In genomic region chr18:27619906-27620305, GRCh38 we compare ENCODE assay signal across 22 cellular contexts.
"Had no signal": no experiment of that assay in that cellular context is flagged by ENCODE, and none has a peak within 500 bp of the region (broad histone marks: within the 10 kb centered on the region; RNA-seq: fewer than 3 reads in every experiment).

No MANE protein-coding gene starts in this region.

- H3K36me3 Mint-ChIP-seq: naive thymus-derived CD4-positive, alpha-beta T cell; stimulated activated naive B cell treated with anti-CD40 and anti-IgM and Interleukin-4, amounts not matched to agents 10 μg/mL and 1 μg/mL and 100 μg/mL, for 72 hours had no signal

- H3K27ac Mint-ChIP-seq: naive thymus-derived CD4-positive, alpha-beta T cell; stimulated activated naive B cell treated with anti-CD40 and anti-IgM and Interleukin-4, amounts not matched to agents 10 μg/mL and 1 μg/mL and 100 μg/mL, for 72 hours; stimulated activated naive CD8-positive, alpha-beta T cell treated with anti-CD3 and anti-CD28 coated beads, Interleukin-15, amount 100 ng/mL, for 72 hours had no signal

- H3K36me3 ChIP-seq: colonic mucosa, esophagus squamous epithelium, gastroesophageal sphincter, left lung, spleen, tibial nerve, upper lobe of right lung, vagina had no signal

- H2AFZ ChIP-seq: hepatocyte had no signal

- FAIRE-seq: islet of Langerhans had no signal

- H3K9me3 Mint-ChIP-seq: stimulated activated naive B cell treated with anti-CD40 and anti-IgM and Interleukin-4, amounts not matched to agents 10 μg/mL and 1 μg/mL and 100 μg/mL, for 72 hours had no signal

- H3K4me1 ChIP-seq: colonic mucosa, esophagus squamous epithelium, gastroesophageal sphincter, left lung, spleen, testis, tibial nerve, upper lobe of right lung, vagina had no signal

- DNase-seq: colonic mucosa; dermis blood vessel endothelial cell; esophagus squamous epithelium; foreskin fibroblast; glutamatergic neuron; kidney glomerular epithelial cell; left lung; naive thymus-derived CD4-positive, alpha-beta T cell; spleen; stimulated activated CD4-positive, alpha-beta T cell treated with anti-CD3 and anti-CD28 coated beads, Interleukin-15, amount 100 ng/mL, for 24 hours; stimulated activated CD4-positive, alpha-beta T cell treated with anti-CD3 and anti-CD28 coated beads, Interleukin-2, amount 100 ng/mL, for 24 hours; stimulated activated CD4-positive, alpha-beta T cell treated with anti-CD3 and anti-CD28 coated beads, Interleukin-4, amount 100 ng/mL, for 4 hours; stimulated activated naive B cell treated with anti-CD40 and anti-IgM and Interleukin-4, amounts not matched to agents 10 μg/mL and 1 μg/mL and 100 μg/mL, for 72 hours; stimulated activated naive CD8-positive, alpha-beta T cell treated with anti-CD3 and anti-CD28 coated beads, Interleukin-15, amount 100 ng/mL, for 72 hours; testis; upper lobe of right lung had no signal

- H3K4me3 ChIP-seq: colonic mucosa, esophagus squamous epithelium, gastroesophageal sphincter, hepatocyte, left lung, spleen, testis, tibial nerve, upper lobe of right lung, vagina had no signal

- H3K4me2 ChIP-seq: hepatocyte had no signal

- H3K4me3 Mint-ChIP-seq: naive thymus-derived CD4-positive, alpha-beta T cell; stimulated activated naive B cell treated with anti-CD40 and anti-IgM and Interleukin-4, amounts not matched to agents 10 μg/mL and 1 μg/mL and 100 μg/mL, for 72 hours; stimulated activated naive CD8-positive, alpha-beta T cell treated with anti-CD3 and anti-CD28 coated beads, Interleukin-15, amount 100 ng/mL, for 72 hours had no signal

- H3K9me3 ChIP-seq: colonic mucosa, esophagus squamous epithelium, gastroesophageal sphincter, left lung, spleen, testis, tibial nerve, upper lobe of right lung, vagina had no signal

- H3K4me1 Mint-ChIP-seq: naive thymus-derived CD4-positive, alpha-beta T cell; stimulated activated naive B cell treated with anti-CD40 and anti-IgM and Interleukin-4, amounts not matched to agents 10 μg/mL and 1 μg/mL and 100 μg/mL, for 72 hours; stimulated activated naive CD8-positive, alpha-beta T cell treated with anti-CD3 and anti-CD28 coated beads, Interleukin-15, amount 100 ng/mL, for 72 hours had no signal

- H3K27me3 Mint-ChIP-seq: naive thymus-derived CD4-positive, alpha-beta T cell; stimulated activated naive B cell treated with anti-CD40 and anti-IgM and Interleukin-4, amounts not matched to agents 10 μg/mL and 1 μg/mL and 100 μg/mL, for 72 hours; stimulated activated naive CD8-positive, alpha-beta T cell treated with anti-CD3 and anti-CD28 coated beads, Interleukin-15, amount 100 ng/mL, for 72 hours had no signal

- H3K79me2 ChIP-seq: hepatocyte had no signal

- ATAC-seq: gastroesophageal sphincter; left lung; naive thymus-derived CD4-positive, alpha-beta T cell; sciatic nerve; stimulated activated naive B cell treated with anti-CD40 and anti-IgM and Interleukin-4, amounts not matched to agents 10 μg/mL and 1 μg/mL and 100 μg/mL, for 72 hours; stimulated activated naive CD8-positive, alpha-beta T cell treated with anti-CD3 and anti-CD28 coated beads, Interleukin-15, amount 100 ng/mL, for 72 hours; upper lobe of right lung had no signal

- H3K27me3 ChIP-seq: colonic mucosa, esophagus squamous epithelium, gastroesophageal sphincter, hepatocyte, left lung, spleen, testis, tibial nerve, upper lobe of right lung, vagina had no signal

- H3K27ac ChIP-seq: colonic mucosa, esophagus squamous epithelium, gastroesophageal sphincter, hepatocyte, left lung, spleen, testis, tibial nerve, upper lobe of right lung, vagina had no signal
